In genomic region chr16:30525844-30526136, GRCh38 we compare ENCODE assay signal across 8 cellular contexts. TPM values are rescaled to one million over a fixed set of nuclear protein-coding genes. Genes with fewer than 3 reads are reported as not detected.
DNase-seq lines count a peak whose midpoint lies in the region; ATAC-seq, FAIRE-seq and TF ChIP-seq lines count a peak whose summit lies in the region.

No MANE protein-coding gene starts in this region.

- CTCF ChIA-PET in activated naive CD4-positive, alpha-beta T cell treated with anti-CD3 and anti-CD28 coated beads, Interleukin-2, amount 10 ng/mL, durations not matched to agents 7 days and 5 days (lab: Charles Lee), result interaction anchor here (0.9 kb wide), 1 partner anchor 96 kb away, joined by 3 read pairs; the partner anchor contains the start of gene DCTPP1
- CTCF ChIA-PET in K562 (lab: Yijun Ruan, JAX; ENCODE audit: low intra/inter-chr PET ratio), result no interaction called here

- H3K4me3 Mint-ChIP-seq in activated naive CD4-positive, alpha-beta T cell treated with anti-CD3 and anti-CD28 coated beads, Interleukin-2, amount 10 ng/mL, durations not matched to agents 7 days and 5 days, result peak overlapping the region; percentile 82

- TSS peak; percentile 84 for BruUV-seq in K562 (replicated peaks; lab: Mats Ljungman, UMichigan)

- WGBS in K562 (ENCODE audit: insufficient coverage, low coverage, missing lambda C conversion rate), result 39% methylated on average over 3 of the region's 4 CpGs
- 51 to 53% methylated on average over 4 of the region's 4 CpGs for WGBS in lung, 2 donors
- 52 to 59% methylated on average over 4 of the region's 4 CpGs for WGBS in upper lobe of left lung, 2 donors

- H3K9me3 Mint-ChIP-seq in activated naive CD4-positive, alpha-beta T cell treated with anti-CD3 and anti-CD28 coated beads, Interleukin-2, amount 10 ng/mL, durations not matched to agents 7 days and 5 days, result no peaks in the 10 kb centered on the region
- H3K9me3 Mint-ChIP-seq in activated naive CD4-positive, alpha-beta T cell treated with anti-CD3 and anti-CD28 coated beads, Interleukin-2, amount 50 U/mL, for 72 hours, result no peaks in the 10 kb centered on the region

- peak overlapping the region; percentile 68 for H3K4me2 ChIP-seq in K562 (ENCODE audit: insufficient read depth, low read length)

- H2AFZ ChIP-seq in K562 (ENCODE audit: low read depth, low read length), result no peak overlapping the region; the same call in 1 of the 2 replicates

- H3K36me3 Mint-ChIP-seq in activated naive CD4-positive, alpha-beta T cell treated with anti-CD3 and anti-CD28 coated beads, Interleukin-2, amount 10 ng/mL, durations not matched to agents 7 days and 5 days, result peaks cover 15% of the 10 kb centered on the region
- H3K36me3 Mint-ChIP-seq in activated naive CD4-positive, alpha-beta T cell treated with anti-CD3 and anti-CD28 coated beads, Interleukin-2, amount 50 U/mL, for 72 hours, result peaks cover 0 to 6% of the 10 kb centered on the region in 2 donors

- H3K27me3 Mint-ChIP-seq in activated naive CD4-positive, alpha-beta T cell treated with anti-CD3 and anti-CD28 coated beads, Interleukin-2, amount 10 ng/mL, durations not matched to agents 7 days and 5 days, result peaks cover 14% of the 10 kb centered on the region

- H3K27ac ChIP-seq in K562 (ENCODE audit: extremely low read depth, low read depth, low read length) (peak overlapping the region; percentile 97), lung (ENCODE audit: low read depth in 1 of 2, low read length in 1 of 2) (peak overlapping the region; percentile 85 to 100), upper lobe of left lung (peak overlapping the region; percentile 96 to 99 (median 98))

- FAIRE-seq in K562 (lab: Jason Lieb, UNC), result no peak

- peaks cover 37% of the 10 kb centered on the region for H3K4me1 Mint-ChIP-seq in activated naive CD4-positive, alpha-beta T cell treated with anti-CD3 and anti-CD28 coated beads, Interleukin-2, amount 10 ng/mL, durations not matched to agents 7 days and 5 days

- POLR2A ChIA-PET in K562 (lab: Yijun Ruan, JAX), result interaction anchor here (0.6 to 4.3 kb wide), 5 partner anchors 9 to 16 kb away, joined by 3 to 16 read pairs (median 4); no protein-coding TSS in a partner anchor

- no peak for TF ChIP-seq RAD21 in K562 (CRISPR knock-in tag; conservative IDR thresholded peaks at IDR 0.05 in 1 of 2, IDR thresholded peaks at IDR 0.05 in 1 of 2)

- in situ Hi-C loops in K562 (cut with MboI), result no loop called here

- no peak for DNase-seq in activated naive CD4-positive, alpha-beta T cell treated with anti-CD3 and anti-CD28 coated beads, Interleukin-2, amount 10 ng/mL, durations not matched to agents 7 days and 5 days
- DNase-seq in activated naive CD4-positive, alpha-beta T cell treated with anti-CD3 and anti-CD28 coated beads, Interleukin-2, amount 50 U/mL, for 72 hours (ENCODE audit: low spot score in 2 of 2), result no peak
- DNase-seq in K562 (ENCODE audit: extremely low read depth in 1 of 4, low spot score in 3 of 4), result no peak
- no peak for DNase-seq in lung (ENCODE audit: low spot score)
- DNase-seq in upper lobe of left lung, result no peak
- DNase-seq in stimulated activated CD4-positive, alpha-beta T cell treated with anti-CD3 and anti-CD28 coated beads, Interleukin-4, amount 100 ng/mL, for 1 hour, result no peak
- no peak for DNase-seq in NCI-H748 treated with DMSO at 0.1 percent for 48 hours (lab: John Stamatoyannopoulos, UW)

- intact Hi-C loops in K562 (cut with micrococcal nuclease), result loop anchor here (2.0 to 5.0 kb wide), 3 partner anchors 33 to 81 kb away; partner anchors contain the start of gene SEPHS2

- H3K4me3 ChIP-seq in K562 (peak overlapping the region; percentile 78), lung (no peak overlapping the region), upper lobe of left lung (peak overlapping the region; percentile 38 to 93 (median 84))

- ATAC-seq in activated naive CD4-positive, alpha-beta T cell treated with anti-CD3 and anti-CD28 coated beads, Interleukin-2, amount 50 U/mL, for 72 hours, result no peak
- ATAC-seq in K562 (no peak), lung (ENCODE audit: insufficient read depth, low FRiP score) (no peak), upper lobe of left lung (ENCODE audit: low FRiP score in 2 of 2) (no peak), GM21619 (IDR thresholded peaks at IDR 0.05; ENCODE audit: unreplicated experiment) (no peak)

- no peaks in the 10 kb centered on the region for H3K9me3 ChIP-seq in K562 (replicated peaks; ENCODE audit: control insufficient read depth, insufficient read depth, low read depth, low read length)
- no peaks in the 10 kb centered on the region for H3K9me3 ChIP-seq in lung (ENCODE audit: control insufficient read depth in 2 of 2, insufficient read depth in 1 of 2, low read length in 1 of 2)
- H3K9me3 ChIP-seq in upper lobe of left lung, result no peaks in the 10 kb centered on the region

- H3K36me3 ChIP-seq in K562 (ENCODE audit: control insufficient read depth, insufficient read depth, low read length) (peaks cover 17% of the 10 kb centered on the region; the same call in 1 of the 3 replicates), lung (ENCODE audit: control insufficient read depth in 2 of 2, insufficient read depth in 2 of 2, low read length in 2 of 2) (peaks cover 0 to 5% of the 10 kb centered on the region in 2 donors), upper lobe of left lung (peaks cover 0 to 17% (median 8%) of the 10 kb centered on the region in 4 donors)

- no peak for TF ChIP-seq CTCF in K562 (IDR thresholded peaks at IDR 0.05 in 2 of 3, conservative IDR thresholded peaks at IDR 0.05 in 1 of 3; ENCODE audit: insufficient read depth in 2 of 3, low read depth in 1 of 3, low read length in 3 of 3)
- TF ChIP-seq CTCF in lung (IDR thresholded peaks at IDR 0.05; ENCODE audit: control extremely low read depth, extremely low read depth), result no peak
- TF ChIP-seq CTCF in upper lobe of left lung (IDR thresholded peaks at IDR 0.05), result no peak

- peaks cover 36 to 67% of the 10 kb centered on the region in 2 experiments; a peak in 4 of 5 replicates for H3K4me1 ChIP-seq in K562 (replicated peaks in 1 of 2; ENCODE audit: control insufficient read depth in 2 of 2, insufficient read depth in 2 of 2, low read length in 2 of 2)
- peaks cover 0 to 5% of the 10 kb centered on the region in 2 donors for H3K4me1 ChIP-seq in lung (ENCODE audit: control insufficient read depth in 2 of 2, insufficient read depth in 2 of 2, low read length in 2 of 2)
- peaks cover 11 to 45% (median 23%) of the 10 kb centered on the region in 4 donors for H3K4me1 ChIP-seq in upper lobe of left lung

- H3K27me3 ChIP-seq in K562 (ENCODE audit: control insufficient read depth in 2 of 2, insufficient read depth in 2 of 2, low read length in 2 of 2) (no peaks in the 10 kb centered on the region), lung (ENCODE audit: control insufficient read depth, insufficient read depth) (no peaks in the 10 kb centered on the region), upper lobe of left lung (no peaks in the 10 kb centered on the region)

- no peak for TF ChIP-seq POLR2A in K562 (conservative IDR thresholded peaks at IDR 0.05)
- TF ChIP-seq POLR2A in upper lobe of left lung (IDR thresholded peaks at IDR 0.05), result no peak

- H3K9ac ChIP-seq in K562 (ENCODE audit: insufficient read depth in 1 of 2, low read depth in 2 of 2, low read length in 2 of 2), result peak overlapping the region; percentile 69 to 91

- no peaks in the 10 kb centered on the region for H4K20me1 ChIP-seq in K562 (replicated peaks; ENCODE audit: control insufficient read depth, insufficient read depth, low read length)

- no peak for TF ChIP-seq EP300 in K562 (IDR thresholded peaks at IDR 0.05; ENCODE audit: low read length)
- no peak for TF ChIP-seq EP300 in upper lobe of left lung (IDR thresholded peaks at IDR 0.05)

- peaks cover 19% of the 10 kb centered on the region for H3K79me2 ChIP-seq in K562 (ENCODE audit: control insufficient read depth, insufficient read depth, low read length)

- H3K9me1 ChIP-seq in K562 (ENCODE audit: control insufficient read depth, insufficient read depth, low read length), result peaks cover 4% of the 10 kb centered on the region

- peak overlapping the region; percentile 28 for H3K27ac Mint-ChIP-seq in activated naive CD4-positive, alpha-beta T cell treated with anti-CD3 and anti-CD28 coated beads, Interleukin-2, amount 10 ng/mL, durations not matched to agents 7 days and 5 days
- H3K27ac Mint-ChIP-seq in activated naive CD4-positive, alpha-beta T cell treated with anti-CD3 and anti-CD28 coated beads, Interleukin-2, amount 50 U/mL, for 72 hours, result peak overlapping the region in 1 of 2 donors; percentile 56

RNA-seq across cellular contexts. Expression of gene ZNF768, which starts 0.6 kb away (rescaled TPM):
- 1 to 10 TPM; 2.3 to 9.3 TPM for total RNA-seq in activated naive CD4-positive, alpha-beta T cell treated with anti-CD3 and anti-CD28 coated beads, Interleukin-2, amount 50 U/mL, for 72 hours
- 9.3 and 27.8 TPM in 2 replicates for total RNA-seq in K562 (2011; cell fraction: chromatin; rRNA removed; ENCODE audit: low replicate concordance)
- total RNA-seq in K562 (2011; cell fraction: nucleolus; rRNA removed), result 27.9 and 32.5 TPM in 2 replicates
- total RNA-seq in K562 (2011; cell fraction: nucleoplasm; rRNA removed), result 15.2 and 16.7 TPM in 2 replicates
- total RNA-seq in K562 (2014; rRNA removed) (39.7 and 58.9 TPM in 2 replicates), K562 (2014; rRNA removed; fragmentation: Illumina TruSeq; extraction: Trizol) (14.7 and 15.2 TPM in 2 replicates), K562 (2015; rRNA removed; fragmentation: Illumina TruSeq; extraction: Trizol) (42.3 and 45.8 TPM in 2 replicates), K562 (2021) (41.3 and 50.7 TPM in 2 replicates), lung (10 to 100 TPM; 17.9 to 33.9 TPM), upper lobe of left lung (10 to 100 TPM; 27.3 to 58.7 (median 34.8) TPM)
- polyA plus RNA-seq in K562 (2011; rRNA removed) (22.1 and 32.8 TPM in 2 replicates), K562 (2014; fragmentation: Illumina TruSeq; extraction: Trizol) (26.9 and 40.9 TPM in 2 replicates), K562 (2014; fragmentation: Nextera tagmentation; extraction: Ambion mirVana) (under 1 TPM; 0.13 to 0.17 TPM), K562 (2014; rRNA removed) (47.8 and 49.6 TPM in 2 replicates), lung (10 to 100 TPM; 20.0 to 45.1 TPM)
- polyA plus RNA-seq in K562 (2011; cell fraction: cytosol; rRNA removed), result 50.7 and 101 TPM in 2 replicates
- 31.3 and 50.4 TPM in 2 replicates for polyA plus RNA-seq in K562 (2011; cell fraction: nucleus; rRNA removed)
- polyA plus RNA-seq in K562 (2012), result 36.8 and 61.3 TPM in 2 replicates
- 8.9 and 12.0 TPM in 2 replicates for polyA minus RNA-seq in K562 (2011; rRNA and poly(A)+ RNA removed)
- 34.4 and 46.7 TPM in 2 replicates for polyA minus RNA-seq in K562 (2011; cell fraction: cytosol; rRNA and poly(A)+ RNA removed)
- 10.5 and 17.3 TPM in 2 replicates for polyA minus RNA-seq in K562 (2011; cell fraction: nucleus; rRNA and poly(A)+ RNA removed)

RNA-seq across cellular contexts. Expression of gene ZNF747, which starts 8.9 kb away (rescaled TPM):
- 1 to 10 TPM; 4.5 to 8.2 TPM for total RNA-seq in activated naive CD4-positive, alpha-beta T cell treated with anti-CD3 and anti-CD28 coated beads, Interleukin-2, amount 50 U/mL, for 72 hours
- total RNA-seq in K562 (2011; cell fraction: chromatin; rRNA removed; ENCODE audit: low replicate concordance), result 4.0 and 9.9 TPM in 2 replicates
- total RNA-seq in K562 (2011; cell fraction: nucleolus; rRNA removed), result 9.9 and 10.3 TPM in 2 replicates
- total RNA-seq in K562 (2011; cell fraction: nucleoplasm; rRNA removed), result 6.3 and 6.5 TPM in 2 replicates
- total RNA-seq in K562 (2014; rRNA removed) (1.5 and 3.3 TPM in 2 replicates), K562 (2014; rRNA removed; fragmentation: Illumina TruSeq; extraction: Trizol) (1.0 and 1.3 TPM in 2 replicates), K562 (2015; rRNA removed; fragmentation: Illumina TruSeq; extraction: Trizol) (2.0 and 2.1 TPM in 2 replicates), K562 (2021) (3.2 and 3.4 TPM in 2 replicates), lung (10 to 100 TPM; 11.2 to 11.7 TPM), upper lobe of left lung (10 to 100 TPM; 11.0 to 15.5 (median 11.5) TPM)
- polyA plus RNA-seq in K562 (2011; rRNA removed) (1.9 and 2.8 TPM in 2 replicates), K562 (2014; fragmentation: Illumina TruSeq; extraction: Trizol) (1.5 and 1.9 TPM in 2 replicates), K562 (2014; fragmentation: Nextera tagmentation; extraction: Ambion mirVana) (under 1 TPM; 0.14 to 0.27 TPM), K562 (2014; rRNA removed) (1.7 and 3.3 TPM in 2 replicates), lung (1 to 10 TPM; 7.1 to 7.2 TPM)
- polyA plus RNA-seq in K562 (2011; cell fraction: cytosol; rRNA removed), result 3.0 and 3.6 TPM in 2 replicates
- 2.8 and 3.5 TPM in 2 replicates for polyA plus RNA-seq in K562 (2011; cell fraction: nucleus; rRNA removed)
- 1.7 and 1.9 TPM in 2 replicates for polyA plus RNA-seq in K562 (2012)
- polyA minus RNA-seq in K562 (2011; rRNA and poly(A)+ RNA removed), result 2.1 and 3.3 TPM in 2 replicates
- polyA minus RNA-seq in K562 (2011; cell fraction: cytosol; rRNA and poly(A)+ RNA removed), result 1.6 and 4.7 TPM in 2 replicates
- 3.9 and 7.7 TPM in 2 replicates for polyA minus RNA-seq in K562 (2011; cell fraction: nucleus; rRNA and poly(A)+ RNA removed)

RNA-seq across cellular contexts. Expression of gene ZNF764, which starts 32.4 kb away (rescaled TPM):
- 10 to 100 TPM; 11.1 to 11.6 TPM for total RNA-seq in activated naive CD4-positive, alpha-beta T cell treated with anti-CD3 and anti-CD28 coated beads, Interleukin-2, amount 50 U/mL, for 72 hours
- total RNA-seq in K562 (2011; cell fraction: chromatin; rRNA removed; ENCODE audit: low replicate concordance), result 7.9 and 19.4 TPM in 2 replicates
- total RNA-seq in K562 (2011; cell fraction: nucleolus; rRNA removed), result 19.1 and 19.7 TPM in 2 replicates
- total RNA-seq in K562 (2011; cell fraction: nucleoplasm; rRNA removed), result 15.4 and 16.3 TPM in 2 replicates
- 9.5 and 9.8 TPM in 2 replicates for total RNA-seq in K562 (2014; rRNA removed)
- total RNA-seq in K562 (2014; rRNA removed; fragmentation: Illumina TruSeq; extraction: Trizol), result 2.4 and 2.5 TPM in 2 replicates
- total RNA-seq in K562 (2015; rRNA removed; fragmentation: Illumina TruSeq; extraction: Trizol), result 4.1 and 4.6 TPM in 2 replicates
- 10.1 and 11.1 TPM in 2 replicates for total RNA-seq in K562 (2021)
- 3.9 and 7.1 TPM in 2 replicates for polyA plus RNA-seq in K562 (2011; rRNA removed)
- polyA plus RNA-seq in K562 (2011; cell fraction: cytosol; rRNA removed), result 11.4 and 13.8 TPM in 2 replicates
- 15.5 and 22.5 TPM in 2 replicates for polyA plus RNA-seq in K562 (2011; cell fraction: nucleus; rRNA removed)
- 5.2 and 7.9 TPM in 2 replicates for polyA plus RNA-seq in K562 (2012)
- polyA plus RNA-seq in K562 (2014; fragmentation: Illumina TruSeq; extraction: Trizol), result 4.1 and 4.3 TPM in 2 replicates
- polyA plus RNA-seq in K562 (2014; fragmentation: Nextera tagmentation; extraction: Ambion mirVana), result under 1 TPM; 0.69 to 0.81 TPM
- polyA plus RNA-seq in K562 (2014; rRNA removed), result 8.7 and 10.0 TPM in 2 replicates
- 1.5 and 1.9 TPM in 2 replicates for polyA minus RNA-seq in K562 (2011; rRNA and poly(A)+ RNA removed)
- 3.7 and 7.2 TPM in 2 replicates for polyA minus RNA-seq in K562 (2011; cell fraction: cytosol; rRNA and poly(A)+ RNA removed)
- 6.1 and 7.3 TPM in 2 replicates for polyA minus RNA-seq in K562 (2011; cell fraction: nucleus; rRNA and poly(A)+ RNA removed)
- total RNA-seq in lung, result 10 to 100 TPM; 10.4 to 12.6 TPM
- 1 to 10 TPM; 4.9 to 6.1 TPM for polyA plus RNA-seq in lung
- total RNA-seq in upper lobe of left lung, result 10 to 100 TPM in 4 of 6 donors, 1 to 10 TPM in 2; 7.6 to 18.9 (median 10.6) TPM

RNA-seq across cellular contexts. Expression of gene ZNF688, which starts 45.7 kb away (rescaled TPM):
- total RNA-seq in activated naive CD4-positive, alpha-beta T cell treated with anti-CD3 and anti-CD28 coated beads, Interleukin-2, amount 50 U/mL, for 72 hours, result 1 to 10 TPM; 7.2 TPM
- total RNA-seq in K562 (2011; cell fraction: chromatin; rRNA removed; ENCODE audit: low replicate concordance), result 3.6 and 5.4 TPM in 2 replicates
- 6.8 and 7.0 TPM in 2 replicates for total RNA-seq in K562 (2011; cell fraction: nucleolus; rRNA removed)
- total RNA-seq in K562 (2011; cell fraction: nucleoplasm; rRNA removed), result 4.0 and 5.1 TPM in 2 replicates
- total RNA-seq in K562 (2014; rRNA removed) (7.7 and 12.9 TPM in 2 replicates), K562 (2014; rRNA removed; fragmentation: Illumina TruSeq; extraction: Trizol) (1.4 and 2.8 TPM in 2 replicates), K562 (2015; rRNA removed; fragmentation: Illumina TruSeq; extraction: Trizol) (4.1 and 5.2 TPM in 2 replicates), K562 (2021) (4.5 and 5.1 TPM in 2 replicates), lung (10 to 100 TPM in 1 of 2 donors, 1 to 10 TPM in 1; 8.6 to 22.6 TPM), upper lobe of left lung (10 to 100 TPM; 15.0 to 34.6 (median 18.8) TPM)
- polyA plus RNA-seq in K562 (2011; rRNA removed) (2.4 TPM in 2 replicates), K562 (2014; fragmentation: Illumina TruSeq; extraction: Trizol) (5.4 and 7.0 TPM in 2 replicates), K562 (2014; fragmentation: Nextera tagmentation; extraction: Ambion mirVana) (under 1 TPM; 0.48 TPM), K562 (2014; rRNA removed) (4.6 and 12.5 TPM in 2 replicates), lung (10 to 100 TPM; 10.5 to 23.3 TPM)
- 2.2 and 5.7 TPM in 2 replicates for polyA plus RNA-seq in K562 (2011; cell fraction: cytosol; rRNA removed)
- polyA plus RNA-seq in K562 (2011; cell fraction: nucleus; rRNA removed), result 5.7 and 7.6 TPM in 2 replicates
- 5.9 and 6.0 TPM in 2 replicates for polyA plus RNA-seq in K562 (2012)
- 0.53 and 1.1 TPM in 2 replicates for polyA minus RNA-seq in K562 (2011; rRNA and poly(A)+ RNA removed)
- polyA minus RNA-seq in K562 (2011; cell fraction: cytosol; rRNA and poly(A)+ RNA removed), result 1.2 and 4.2 TPM in 2 replicates
- polyA minus RNA-seq in K562 (2011; cell fraction: nucleus; rRNA and poly(A)+ RNA removed), result 2.8 and 4.2 TPM in 2 replicates

RNA-seq across cellular contexts. Expression of gene ITGAL, which starts 53.2 kb away (rescaled TPM):
- total RNA-seq in activated naive CD4-positive, alpha-beta T cell treated with anti-CD3 and anti-CD28 coated beads, Interleukin-2, amount 50 U/mL, for 72 hours, result 100 to 1,000 TPM; 297 to 390 TPM
- 0.23 TPM in 1 of 2 replicates, not detected in the other for total RNA-seq in K562 (2011; cell fraction: chromatin; rRNA removed; ENCODE audit: low replicate concordance)
- total RNA-seq in K562 (2011; cell fraction: nucleolus; rRNA removed), result 0.13 and 0.50 TPM in 2 replicates
- not detected in 2 replicates for total RNA-seq in K562 (2011; cell fraction: nucleoplasm; rRNA removed)
- 0.61 TPM in 1 of 2 replicates, not detected in the other for total RNA-seq in K562 (2014; rRNA removed)
- not detected in 2 replicates for total RNA-seq in K562 (2014; rRNA removed; fragmentation: Illumina TruSeq; extraction: Trizol)
- total RNA-seq in K562 (2015; rRNA removed; fragmentation: Illumina TruSeq; extraction: Trizol), result not detected in 2 replicates
- 0.53 and 0.92 TPM in 2 replicates for total RNA-seq in K562 (2021)
- polyA plus RNA-seq in K562 (2011; rRNA removed), result 0.01 and 0.12 TPM in 2 replicates
- polyA plus RNA-seq in K562 (2011; cell fraction: cytosol; rRNA removed), result 0.13 and 0.15 TPM in 2 replicates
- polyA plus RNA-seq in K562 (2011; cell fraction: nucleus; rRNA removed), result 0.08 and 0.09 TPM in 2 replicates
- 0.14 and 0.22 TPM in 2 replicates for polyA plus RNA-seq in K562 (2012)
- 0.12 TPM in 1 of 2 replicates, not detected in the other for polyA plus RNA-seq in K562 (2014; fragmentation: Illumina TruSeq; extraction: Trizol)
- not detected for polyA plus RNA-seq in K562 (2014; fragmentation: Nextera tagmentation; extraction: Ambion mirVana)
- not detected in 2 replicates for polyA plus RNA-seq in K562 (2014; rRNA removed)
- 0.21 TPM in 1 of 2 replicates, not detected in the other for polyA minus RNA-seq in K562 (2011; rRNA and poly(A)+ RNA removed)
- not detected in 2 replicates for polyA minus RNA-seq in K562 (2011; cell fraction: cytosol; rRNA and poly(A)+ RNA removed)
- not detected in 2 replicates for polyA minus RNA-seq in K562 (2011; cell fraction: nucleus; rRNA and poly(A)+ RNA removed)
- 10 to 100 TPM; 14.4 to 48.1 TPM for total RNA-seq in lung
- polyA plus RNA-seq in lung, result 10 to 100 TPM; 15.2 to 32.8 TPM
- 100 to 1,000 TPM in 1 of 6 donors, 10 to 100 TPM in 5; 22.8 to 138 (median 67.0) TPM for total RNA-seq in upper lobe of left lung
